Comparison of ENCODE assay signal across 13 cellular contexts in the genomic region with DNA sequence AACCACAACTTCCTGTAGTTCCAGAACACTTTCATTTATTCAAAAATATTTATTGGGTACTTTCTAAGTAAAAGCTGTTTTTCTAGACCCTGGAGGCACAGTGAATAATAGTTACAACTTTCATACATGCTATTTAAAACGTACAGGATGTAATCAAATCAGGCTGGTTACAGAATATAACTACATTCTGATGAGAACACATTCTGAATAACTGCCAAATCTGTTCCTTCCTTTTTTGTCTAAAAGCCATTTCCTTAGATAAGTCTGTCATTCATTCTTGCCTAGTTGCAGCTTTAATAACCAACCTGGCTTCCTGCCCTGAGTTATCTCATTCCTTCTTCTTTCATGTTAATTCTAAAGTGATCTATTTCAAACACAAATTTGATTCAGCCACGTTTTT.
A peak's percentile ranks its signal among the peaks of the same experiment; 100 is the strongest.
DNase-seq lines count a peak whose midpoint lies in the region; ATAC-seq and TF ChIP-seq lines count a peak whose summit lies in the region.
"Had no signal": no experiment of that assay in that cellular context is flagged by ENCODE, and none has a peak within 500 bp of the region (broad histone marks: within the 10 kb centered on the region; RNA-seq: fewer than 3 reads in every experiment).

No MANE protein-coding gene starts in this region.

- H4K20me1 ChIP-seq in BLaER1 = no peaks in the 10 kb centered on the region

- no peak overlapping the region for H3K4me3 Mint-ChIP-seq in natural killer cell treated with Interleukin-12 subunit alpha and Interleukin-12 subunit beta and Interleukin-15 and Interleukin-18, amount 100 ng/mL, for 72 hours
- H3K4me3 Mint-ChIP-seq in osteocyte (ENCODE audit: unreplicated experiment) = no peak overlapping the region
- H3K4me3 Mint-ChIP-seq: CD8-positive, alpha-beta memory T cell; GM23338 had no signal

- H3K36me3 Mint-ChIP-seq in natural killer cell treated with Interleukin-12 subunit alpha and Interleukin-12 subunit beta and Interleukin-15 and Interleukin-18, amount 100 ng/mL, for 72 hours = no peaks in the 10 kb centered on the region
- H3K36me3 Mint-ChIP-seq in osteocyte (ENCODE audit: unreplicated experiment) = no peaks in the 10 kb centered on the region
- H3K36me3 Mint-ChIP-seq: CD8-positive, alpha-beta memory T cell had no signal

- ATAC-seq in natural killer cell treated with Interleukin-12 subunit alpha and Interleukin-12 subunit beta and Interleukin-15 and Interleukin-18, amount 100 ng/mL, for 72 hours = no peak
- ATAC-seq: GM23338 had no signal

- intact Hi-C loops in A673 (cut with micrococcal nuclease; ENCODE audit: unreplicated experiment) = no loop called here

- H3K9me3 ChIP-seq in A673 (ENCODE audit: low read depth, low read length, poor library complexity, severe bottlenecking) (no peaks in the 10 kb centered on the region), BLaER1 (peaks cover 25% of the 10 kb centered on the region), SK-N-MC (ENCODE audit: low read depth, low read length) (no peaks in the 10 kb centered on the region), right atrium auricular region (no peaks in the 10 kb centered on the region)

- H3K9me3 Mint-ChIP-seq in natural killer cell treated with Interleukin-12 subunit alpha and Interleukin-12 subunit beta and Interleukin-15 and Interleukin-18, amount 100 ng/mL, for 72 hours = no peaks in the 10 kb centered on the region
- H3K9me3 Mint-ChIP-seq in osteocyte (ENCODE audit: unreplicated experiment) = peaks cover 27% of the 10 kb centered on the region

- no TSS peak for BruUV-seq in A673 (replicated peaks; lab: Mats Ljungman, UMichigan)

- no peaks in the 10 kb centered on the region for H3K4me1 Mint-ChIP-seq in natural killer cell treated with Interleukin-12 subunit alpha and Interleukin-12 subunit beta and Interleukin-15 and Interleukin-18, amount 100 ng/mL, for 72 hours (ENCODE audit: low read depth in 2 of 2)
- H3K4me1 Mint-ChIP-seq in osteocyte (ENCODE audit: unreplicated experiment) = no peaks in the 10 kb centered on the region
- H3K4me1 Mint-ChIP-seq: CD8-positive, alpha-beta memory T cell; GM23338 had no signal

- H3K27ac Mint-ChIP-seq in natural killer cell treated with Interleukin-12 subunit alpha and Interleukin-12 subunit beta and Interleukin-15 and Interleukin-18, amount 100 ng/mL, for 72 hours = no peak overlapping the region
- H3K27ac Mint-ChIP-seq in osteocyte (ENCODE audit: unreplicated experiment) = no peak overlapping the region
- H3K27ac Mint-ChIP-seq: CD8-positive, alpha-beta memory T cell; GM23338 had no signal

- CTCF ChIA-PET in A673 (lab: Charles Lee) = no interaction called here

- POLR2A ChIA-PET in A673 (lab: Charles Lee; ENCODE audit: low non-redundant PET) = no interaction called here

- no peak overlapping the region for H3K9ac ChIP-seq in BLaER1
- no peak overlapping the region for H3K9ac ChIP-seq in SK-N-MC (ENCODE audit: insufficient read length)

- TF ChIP-seq CTCF in A673 (conservative IDR thresholded peaks at IDR 0.05; ENCODE audit: low read depth, low read length) = no peak
- no peak for TF ChIP-seq CTCF in osteocyte (IDR thresholded peaks at IDR 0.05)
- TF ChIP-seq CTCF in right atrium auricular region (IDR thresholded peaks at IDR 0.05) = no peak

- H3K4me1 ChIP-seq in A673 (ENCODE audit: insufficient read depth, low read length, poor library complexity, severe bottlenecking) (peaks cover 7% of the 10 kb centered on the region), BLaER1 (peaks cover 30% of the 10 kb centered on the region), right atrium auricular region (no peaks in the 10 kb centered on the region)

- peaks cover 6 to 11% of the 10 kb centered on the region in 2 donors for H3K27me3 Mint-ChIP-seq in natural killer cell treated with Interleukin-12 subunit alpha and Interleukin-12 subunit beta and Interleukin-15 and Interleukin-18, amount 100 ng/mL, for 72 hours
- H3K27me3 Mint-ChIP-seq in osteocyte (ENCODE audit: unreplicated experiment) = no peaks in the 10 kb centered on the region

- H3K4me2 ChIP-seq in BLaER1 = peak overlapping the region; percentile 43
- H3K4me2 ChIP-seq: GM23338 had no signal

- H3K27me3 ChIP-seq in A673 (replicated peaks; ENCODE audit: insufficient read depth, low read depth, low read length, poor library complexity) (no peaks in the 10 kb centered on the region), BLaER1 (peaks cover 48% of the 10 kb centered on the region), right atrium auricular region (no peaks in the 10 kb centered on the region)

- H3K4me3 ChIP-seq in A673 (ENCODE audit: low read depth, low read length, poor library complexity, severe bottlenecking) = no peak overlapping the region
- no peak overlapping the region for H3K4me3 ChIP-seq in BLaER1
- H3K4me3 ChIP-seq in SK-N-MC = no peak overlapping the region
- no peak overlapping the region for H3K4me3 ChIP-seq in right atrium auricular region
- H3K4me3 ChIP-seq: GM23338 had no signal

- no peaks in the 10 kb centered on the region for H3K36me3 ChIP-seq in A673 (ENCODE audit: insufficient read depth, low read length, poor library complexity, severe bottlenecking)
- no peaks in the 10 kb centered on the region for H3K36me3 ChIP-seq in BLaER1
- no peaks in the 10 kb centered on the region for H3K36me3 ChIP-seq in SK-N-MC (ENCODE audit: insufficient read depth, low read length)
- H3K36me3 ChIP-seq in right atrium auricular region = no peaks in the 10 kb centered on the region

- H3K27ac ChIP-seq in A673 (ENCODE audit: low read depth, low read length, poor library complexity, severe bottlenecking) (peak overlapping the region; percentile 34), BLaER1 (no peak overlapping the region), SK-N-MC (no peak overlapping the region), right atrium auricular region (no peak overlapping the region)
- H3K27ac ChIP-seq: HL-60 had no signal

- DNase-seq in A673 (ENCODE audit: low spot score) (peak; percentile 84), SK-N-MC (ENCODE audit: low read depth, low spot score) (peak; percentile 87), foreskin melanocyte (peak; percentile 7), osteocyte (ENCODE audit: extremely low spot score, unreplicated experiment) (no peak), right atrium auricular region (ENCODE audit: low spot score) (no peak), NCI-H446 treated with DMSO at 0.1 percent for 48 hours (lab: John Stamatoyannopoulos, UW) (no peak)
- DNase-seq in natural killer cell treated with Interleukin-12 subunit alpha and Interleukin-12 subunit beta and Interleukin-15 and Interleukin-18, amount 100 ng/mL, for 72 hours (ENCODE audit: low spot score) = no peak
- DNase-seq: CD8-positive, alpha-beta memory T cell; DMS79; H7 had no signal

Comparison
In these comparisons a context has a peak if more than half of its experiments do, and no peak if none do; other contexts are left out.
1. DNase-seq: peak in A673 (single experiment), SK-N-MC (single experiment) and foreskin melanocyte (single experiment); none in natural killer cell treated with Interleukin-12 subunit alpha and Interleukin-12 subunit beta and Interleukin-15 and Interleukin-18, amount 100 ng/mL, for 72 hours (single experiment), osteocyte (single experiment), right atrium auricular region (single experiment) and NCI-H446 treated with DMSO at 0.1 percent for 48 hours (single experiment).